ENCODE assay signal across 25 cellular contexts in genomic region chr9:134103391-134103998, GRCh38.
"Had no signal": no experiment of that assay in that cellular context is flagged by ENCODE, and none has a peak within 500 bp of the region (broad histone marks: within the 10 kb centered on the region; RNA-seq: fewer than 3 reads in every experiment).

No MANE protein-coding gene starts in this region.

- DNase-seq: colonic mucosa; dermis blood vessel endothelial cell; esophagus squamous epithelium; foreskin fibroblast; glutamatergic neuron; kidney; left cardiac atrium; left ventricle myocardium inferior; lower lobe of right lung; midbrain; psoas muscle; retina; spleen; stimulated activated CD4-positive, alpha-beta T cell treated with anti-CD3 and anti-CD28 coated beads, Interleukin-15, amount 100 ng/mL, for 24 hours; stimulated activated CD4-positive, alpha-beta T cell treated with anti-CD3 and anti-CD28 coated beads, Interleukin-2, amount 100 ng/mL, for 24 hours; stimulated activated CD4-positive, alpha-beta T cell treated with anti-CD3 and anti-CD28 coated beads, Interleukin-4, amount 100 ng/mL, for 4 hours; stimulated activated naive CD4-positive, alpha-beta T cell treated with Interleukin-2 at 50 U/mL for 16 hours; thyroid gland; upper lobe of left lung had no signal

- H3K27ac ChIP-seq: colonic mucosa, esophagus squamous epithelium, gastroesophageal sphincter, left ventricle myocardium inferior, lower lobe of right lung, neutrophil, psoas muscle, spleen, suprapubic skin, thyroid gland, upper lobe of left lung had no signal

- H3K27me3 ChIP-seq: colonic mucosa, thyroid gland, upper lobe of left lung had no signal

- FAIRE-seq: kidney had no signal

- H3K27ac Mint-ChIP-seq: memory B cell; natural killer cell treated with Interleukin-12 subunit alpha and Interleukin-12 subunit beta and Interleukin-15 and Interleukin-18, amount 100 ng/mL, for 72 hours had no signal

- H3K4me3 Mint-ChIP-seq: memory B cell; natural killer cell treated with Interleukin-12 subunit alpha and Interleukin-12 subunit beta and Interleukin-15 and Interleukin-18, amount 100 ng/mL, for 72 hours had no signal

- H3K4me3 ChIP-seq: colonic mucosa, esophagus squamous epithelium, gastroesophageal sphincter, left ventricle myocardium inferior, lower lobe of right lung, psoas muscle, spleen, suprapubic skin, thyroid gland, upper lobe of left lung had no signal

- H3K4me1 ChIP-seq: colonic mucosa, esophagus squamous epithelium, gastroesophageal sphincter, left ventricle myocardium inferior, lower lobe of right lung, psoas muscle, spleen, suprapubic skin, thyroid gland, upper lobe of left lung had no signal

- ATAC-seq: gastroesophageal sphincter; left cardiac atrium; lower lobe of right lung; natural killer cell treated with Interleukin-12 subunit alpha and Interleukin-12 subunit beta and Interleukin-15 and Interleukin-18, amount 100 ng/mL, for 72 hours; psoas muscle; sciatic nerve had no signal

- H3K9me3 ChIP-seq: colonic mucosa, esophagus squamous epithelium, gastroesophageal sphincter, left ventricle myocardium inferior, lower lobe of right lung, neutrophil, psoas muscle, spleen, suprapubic skin, thyroid gland, upper lobe of left lung had no signal

- H3K36me3 ChIP-seq: colonic mucosa, esophagus squamous epithelium, gastroesophageal sphincter, left ventricle myocardium inferior, lower lobe of right lung, neutrophil, spleen, suprapubic skin, thyroid gland, upper lobe of left lung had no signal

- H3K36me3 Mint-ChIP-seq: natural killer cell treated with Interleukin-12 subunit alpha and Interleukin-12 subunit beta and Interleukin-15 and Interleukin-18, amount 100 ng/mL, for 72 hours had no signal
